Comparison of ENCODE assay signal across 1 cellular context in the genomic region with DNA sequence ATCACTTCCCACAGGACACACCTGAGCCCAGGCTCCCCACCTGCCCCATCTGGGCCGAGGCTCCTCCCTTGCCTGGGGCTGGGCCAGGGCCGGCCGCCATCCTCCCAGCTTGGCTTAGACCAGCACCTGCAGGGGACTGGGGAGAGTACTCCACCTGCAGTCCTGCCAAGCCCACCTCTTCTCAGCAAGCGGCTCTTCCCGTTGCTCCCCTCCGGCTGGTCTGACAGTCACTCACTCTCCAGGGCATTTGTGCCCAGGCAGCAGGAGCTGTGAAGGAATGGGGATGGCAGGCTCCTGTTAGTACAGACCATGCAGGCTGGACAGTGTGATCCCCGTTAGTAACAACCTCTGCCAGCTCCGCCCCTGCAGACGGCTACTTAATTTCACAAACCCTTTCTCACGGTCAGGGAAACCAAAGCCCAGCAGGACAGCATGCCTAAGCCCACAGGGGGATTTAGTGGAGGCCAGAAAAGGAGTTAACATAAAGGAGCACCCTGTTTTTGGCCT.
TF ChIP-seq lines count a peak whose summit lies in the region.

A gene with protein sequence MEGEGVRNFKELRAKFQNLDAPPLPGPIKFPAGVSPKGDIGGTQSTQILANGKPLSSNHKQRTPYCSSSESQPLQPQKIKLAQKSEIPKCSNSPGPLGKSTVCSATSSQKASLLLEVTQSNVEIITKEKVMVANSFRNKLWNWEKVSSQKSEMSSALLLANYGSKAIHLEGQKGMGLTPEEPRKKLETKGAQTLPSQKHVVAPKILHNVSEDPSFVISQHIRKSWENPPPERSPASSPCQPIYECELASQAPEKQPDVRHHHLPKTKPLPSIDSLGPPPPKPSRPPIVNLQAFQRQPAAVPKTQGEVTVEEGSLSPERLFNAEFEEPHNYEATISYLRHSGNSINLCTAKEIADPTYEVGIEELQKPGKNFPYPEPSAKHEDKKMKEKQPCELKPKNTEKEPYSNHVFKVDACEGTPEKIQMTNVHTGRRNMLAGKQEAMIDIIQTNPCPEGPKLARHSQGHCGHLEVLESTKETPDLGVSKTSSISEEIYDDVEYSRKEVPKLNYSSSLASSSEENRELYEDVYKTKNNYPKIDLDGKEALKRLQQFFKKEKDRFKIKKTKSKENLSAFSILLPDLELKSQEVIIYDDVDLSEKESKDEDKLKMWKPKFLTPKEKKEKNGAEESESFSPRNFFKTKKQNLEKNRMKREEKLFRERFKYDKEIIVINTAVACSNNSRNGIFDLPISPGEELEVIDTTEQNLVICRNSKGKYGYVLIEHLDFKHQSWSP (minus strand): TSS at position 12 of the 507 bp plus-strand sequence. CDS start 114 bp downstream, outside the sequence.

TF ChIP-seq in GM12878, 131 proteins besides CTCF, POLR2A, EP300 and RAD21 (continued from another document):
- TF ChIP-seq, protein P1, sequence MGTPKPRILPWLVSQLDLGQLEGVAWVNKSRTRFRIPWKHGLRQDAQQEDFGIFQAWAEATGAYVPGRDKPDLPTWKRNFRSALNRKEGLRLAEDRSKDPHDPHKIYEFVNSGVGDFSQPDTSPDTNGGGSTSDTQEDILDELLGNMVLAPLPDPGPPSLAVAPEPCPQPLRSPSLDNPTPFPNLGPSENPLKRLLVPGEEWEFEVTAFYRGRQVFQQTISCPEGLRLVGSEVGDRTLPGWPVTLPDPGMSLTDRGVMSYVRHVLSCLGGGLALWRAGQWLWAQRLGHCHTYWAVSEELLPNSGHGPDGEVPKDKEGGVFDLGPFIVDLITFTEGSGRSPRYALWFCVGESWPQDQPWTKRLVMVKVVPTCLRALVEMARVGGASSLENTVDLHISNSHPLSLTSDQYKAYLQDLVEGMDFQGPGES (IDR thresholded peaks at IDR 0.05) = no peak
- no peak for TF ChIP-seq DPF2 (IDR thresholded peaks at IDR 0.05)
- no peak for TF ChIP-seq TCF12 (IDR thresholded peaks at IDR 0.05; ENCODE audit: low read depth, low read length)
- no peak for TF ChIP-seq ZNF24 (IDR thresholded peaks at IDR 0.05)
- no peak for TF ChIP-seq TCF3 (IDR thresholded peaks at IDR 0.05; ENCODE audit: borderline replicate concordance, insufficient read depth, low read depth, low read length)
- no peak for TF ChIP-seq NFXL1 (IDR thresholded peaks at IDR 0.05; ENCODE audit: borderline replicate concordance)
